8 cellular contexts compared by ENCODE assay signal in the genomic region with DNA sequence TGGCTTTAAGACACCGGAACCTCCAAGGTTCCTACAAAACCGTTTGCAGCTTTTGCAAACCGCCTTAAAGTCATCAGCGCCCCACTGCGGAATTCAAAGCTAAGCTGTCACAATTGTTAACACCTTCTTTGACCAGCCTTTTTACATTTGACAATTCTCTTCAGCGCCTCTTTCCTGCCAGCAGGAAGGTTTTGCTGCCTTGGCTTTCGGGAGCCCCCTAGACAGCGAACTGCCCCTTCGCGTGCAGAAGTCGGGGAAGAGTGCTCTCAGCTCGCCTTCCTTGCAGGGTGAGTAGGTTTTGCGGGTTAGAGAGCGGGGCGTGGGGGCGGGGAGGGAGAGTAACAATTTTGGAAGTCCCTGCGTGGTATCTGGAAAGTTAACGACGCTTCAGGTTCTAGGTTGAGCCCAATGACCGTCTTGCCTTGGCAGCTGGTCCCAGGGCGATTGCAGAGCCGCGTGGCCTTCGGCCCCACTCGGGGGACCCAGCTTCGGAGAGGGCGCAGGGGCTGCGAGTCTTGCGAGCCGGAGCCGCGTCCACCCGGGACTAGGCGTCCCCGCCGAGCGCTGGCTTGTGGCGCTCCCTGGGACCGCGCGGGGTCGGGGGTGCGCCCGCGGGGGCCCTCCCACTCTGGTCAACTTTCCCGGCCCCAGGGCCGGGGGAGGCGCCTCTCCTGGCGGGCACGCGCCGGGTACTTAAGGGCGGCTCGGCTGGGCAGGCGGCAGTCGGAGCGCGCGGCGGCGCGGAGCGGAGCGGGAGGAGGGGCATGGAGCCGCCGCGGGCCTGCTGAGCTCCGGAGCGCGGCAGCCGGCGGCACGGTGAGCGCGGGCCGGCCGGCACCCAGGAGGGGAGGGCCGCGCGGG. TPM values are rescaled to one million over a fixed set of nuclear protein-coding genes. Genes with fewer than 3 reads are reported as not detected.
DNase-seq lines count a peak whose midpoint lies in the region; ATAC-seq and TF ChIP-seq lines count a peak whose summit lies in the region.

A gene with protein sequence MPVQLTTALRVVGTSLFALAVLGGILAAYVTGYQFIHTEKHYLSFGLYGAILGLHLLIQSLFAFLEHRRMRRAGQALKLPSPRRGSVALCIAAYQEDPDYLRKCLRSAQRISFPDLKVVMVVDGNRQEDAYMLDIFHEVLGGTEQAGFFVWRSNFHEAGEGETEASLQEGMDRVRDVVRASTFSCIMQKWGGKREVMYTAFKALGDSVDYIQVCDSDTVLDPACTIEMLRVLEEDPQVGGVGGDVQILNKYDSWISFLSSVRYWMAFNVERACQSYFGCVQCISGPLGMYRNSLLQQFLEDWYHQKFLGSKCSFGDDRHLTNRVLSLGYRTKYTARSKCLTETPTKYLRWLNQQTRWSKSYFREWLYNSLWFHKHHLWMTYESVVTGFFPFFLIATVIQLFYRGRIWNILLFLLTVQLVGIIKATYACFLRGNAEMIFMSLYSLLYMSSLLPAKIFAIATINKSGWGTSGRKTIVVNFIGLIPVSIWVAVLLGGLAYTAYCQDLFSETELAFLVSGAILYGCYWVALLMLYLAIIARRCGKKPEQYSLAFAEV (plus strand): TSS at position 153 of the 861 bp plus-strand sequence. CDS start 3,743 bp downstream, outside the sequence.

- H3K4me1 ChIP-seq in muscle layer of duodenum (ENCODE audit: control insufficient read depth in 1 of 2, insufficient read depth in 2 of 2, low read length in 2 of 2): peaks cover 0 to 28% of the 10 kb centered on the region in 2 donors

- H3K4me3 ChIP-seq in muscle layer of duodenum (ENCODE audit: low read depth in 1 of 2, low read length in 2 of 2): peak within 1 kb of the TSS; percentile 56 to 80

- no peak within 1 kb of the TSS for H3K27ac ChIP-seq in muscle layer of duodenum (ENCODE audit: low read length)

- H3K9me3 Mint-ChIP-seq in type B pancreatic cell: no peaks in the 10 kb centered on the region

- H3K36me3 ChIP-seq in muscle layer of duodenum (ENCODE audit: control insufficient read depth in 1 of 2, insufficient read depth in 2 of 2, low read length in 2 of 2): peaks cover 5 to 12% of the 10 kb centered on the region in 2 donors

- no peak for ATAC-seq in HG03442 (IDR thresholded peaks at IDR 0.05; ENCODE audit: unreplicated experiment)

- peaks cover 4% of the 10 kb centered on the region for H3K36me3 Mint-ChIP-seq in type B pancreatic cell

- H3K27ac Mint-ChIP-seq in type B pancreatic cell: peak within 1 kb of the TSS; percentile 46

- DNase-seq in AG09319 (ENCODE audit: extremely low read depth, low read depth) (no peak), NCI-H146 treated with DMSO at 0.1 percent for 48 hours (lab: John Stamatoyannopoulos, UW; ENCODE audit: unreplicated experiment) (peak; percentile 13), fibroblast of gingiva (ENCODE audit: low read depth) (peak; percentile 55), type B pancreatic cell (ENCODE audit: extremely low spot score, unreplicated experiment) (no peak)
- peak; percentile 17 for DNase-seq in activated CD4-positive, alpha-beta T cell treated with anti-CD3 and anti-CD28 coated beads, Interleukin-2, amount 50 U/mL, for 1 hour

- H3K27me3 ChIP-seq in muscle layer of duodenum (ENCODE audit: low read depth, low read length): no peaks in the 10 kb centered on the region

- peaks cover 67% of the 10 kb centered on the region for H3K27me3 Mint-ChIP-seq in type B pancreatic cell

- H3K4me3 Mint-ChIP-seq in type B pancreatic cell: peak within 1 kb of the TSS; percentile 98

- TF ChIP-seq CTCF in AG09319 (IDR thresholded peaks at IDR 0.05; ENCODE audit: low read depth, low read length): peak; percentile 23
- TF ChIP-seq CTCF in GM12872 (IDR thresholded peaks at IDR 0.05; ENCODE audit: insufficient read depth, low read depth, low read length): peak; percentile 47; the same call in 2 of the 3 replicates
- TF ChIP-seq CTCF in type B pancreatic cell (conservative IDR thresholded peaks at IDR 0.05): no peak

- H3K9me3 ChIP-seq in muscle layer of duodenum (ENCODE audit: control insufficient read depth in 1 of 2, low read length in 2 of 2): no peaks in the 10 kb centered on the region

- H3K4me1 Mint-ChIP-seq in type B pancreatic cell (ENCODE audit: unreplicated experiment): peaks cover 21% of the 10 kb centered on the region

RNA-seq across cellular contexts. Expression of the gene that starts here (rescaled TPM):
- total RNA-seq in type B pancreatic cell (ENCODE audit: low replicate concordance): 1.5 and 3.7 TPM in 2 replicates

Comparison
In these comparisons a context has a peak if more than half of its experiments do, and no peak if none do; other contexts are left out.
1. DNase-seq: peak in NCI-H146 treated with DMSO at 0.1 percent for 48 hours (single experiment), activated CD4-positive, alpha-beta T cell treated with anti-CD3 and anti-CD28 coated beads, Interleukin-2, amount 50 U/mL, for 1 hour (single experiment) and fibroblast of gingiva (single experiment); none in AG09319 (single experiment) and type B pancreatic cell (single experiment).